8 cellular contexts compared by ENCODE assay signal in genomic region chr9:77647659-77648457, GRCh38. TPM values are rescaled to one million over a fixed set of nuclear protein-coding genes. Genes with fewer than 3 reads are reported as not detected.
DNase-seq lines count a peak whose midpoint lies in the region; ATAC-seq and TF ChIP-seq lines count a peak whose summit lies in the region.

Gene GNA14, minus strand, starts transcription at chr9:77648322. Its CDS starts 529 bp downstream, at chr9:77647793.

- peak; percentile 1 for DNase-seq in stimulated activated CD4-positive, alpha-beta T cell treated with anti-CD3 and anti-CD28 coated beads, Interleukin-12 subunit alpha, Interleukin-12 subunit beta, amount 100 ng/mL, for 4 hours
- no peak for DNase-seq in stimulated activated CD4-positive, alpha-beta T cell treated with anti-CD3 and anti-CD28 coated beads, Interleukin-1b, Interleukin-23, amount 100 ng/mL, for 48 hours
- peak; percentile 72 for DNase-seq in ecto neural progenitor cell (ENCODE audit: low spot score)
- peak; percentile 54 to 56 for DNase-seq in lung microvascular endothelial cell (ENCODE audit: low read depth in 2 of 2)
- DNase-seq in upper lobe of right lung, result no peak
- DNase-seq in germinal center (ENCODE audit: low spot score), result no peak

- no peak for TF ChIP-seq POLR2A in GM18505 (IDR thresholded peaks at IDR 0.05; ENCODE audit: borderline replicate concordance, extremely low read depth, insufficient read depth, insufficient read length)

- peak within 1 kb of the TSS; percentile 69 for H3K4me3 ChIP-seq in upper lobe of right lung

- H3K36me3 ChIP-seq in upper lobe of right lung, result no peaks in the 10 kb centered on the region

- peaks cover 11% of the 10 kb centered on the region for H3K4me1 ChIP-seq in upper lobe of right lung

- intact Hi-C loops in upper lobe of right lung (cut with DNase I), result no loop called here

- no peak for TF ChIP-seq CTCF in upper lobe of right lung (IDR thresholded peaks at IDR 0.05)

- H3K27me3 ChIP-seq in upper lobe of right lung, result no peaks in the 10 kb centered on the region

- ATAC-seq in upper lobe of right lung (peak; percentile 64), GM18505 (IDR thresholded peaks at IDR 0.05; ENCODE audit: unreplicated experiment) (no peak), GM21576 (IDR thresholded peaks at IDR 0.05; ENCODE audit: unreplicated experiment) (no peak)

- peak within 1 kb of the TSS; percentile 63 for H3K27ac ChIP-seq in upper lobe of right lung

- no peaks in the 10 kb centered on the region for H3K9me3 ChIP-seq in upper lobe of right lung

RNA-seq across cellular contexts. Expression of gene GNA14, which starts in this region (rescaled TPM):
- total RNA-seq in lung microvascular endothelial cell, result 12.6 and 70.2 TPM in 2 replicates
- total RNA-seq in upper lobe of right lung, result 15.7 TPM

Comparison
In these comparisons a context has a peak if more than half of its experiments do, and no peak if none do; other contexts are left out.
1. DNase-seq: peak in stimulated activated CD4-positive, alpha-beta T cell treated with anti-CD3 and anti-CD28 coated beads, Interleukin-12 subunit alpha, Interleukin-12 subunit beta, amount 100 ng/mL, for 4 hours (single experiment), ecto neural progenitor cell (single experiment) and lung microvascular endothelial cell (2 of 2); none in stimulated activated CD4-positive, alpha-beta T cell treated with anti-CD3 and anti-CD28 coated beads, Interleukin-1b, Interleukin-23, amount 100 ng/mL, for 48 hours (single experiment), upper lobe of right lung (single experiment) and germinal center (single experiment).